Comparison of ENCODE assay signal across 14 cellular contexts in the genomic region with DNA sequence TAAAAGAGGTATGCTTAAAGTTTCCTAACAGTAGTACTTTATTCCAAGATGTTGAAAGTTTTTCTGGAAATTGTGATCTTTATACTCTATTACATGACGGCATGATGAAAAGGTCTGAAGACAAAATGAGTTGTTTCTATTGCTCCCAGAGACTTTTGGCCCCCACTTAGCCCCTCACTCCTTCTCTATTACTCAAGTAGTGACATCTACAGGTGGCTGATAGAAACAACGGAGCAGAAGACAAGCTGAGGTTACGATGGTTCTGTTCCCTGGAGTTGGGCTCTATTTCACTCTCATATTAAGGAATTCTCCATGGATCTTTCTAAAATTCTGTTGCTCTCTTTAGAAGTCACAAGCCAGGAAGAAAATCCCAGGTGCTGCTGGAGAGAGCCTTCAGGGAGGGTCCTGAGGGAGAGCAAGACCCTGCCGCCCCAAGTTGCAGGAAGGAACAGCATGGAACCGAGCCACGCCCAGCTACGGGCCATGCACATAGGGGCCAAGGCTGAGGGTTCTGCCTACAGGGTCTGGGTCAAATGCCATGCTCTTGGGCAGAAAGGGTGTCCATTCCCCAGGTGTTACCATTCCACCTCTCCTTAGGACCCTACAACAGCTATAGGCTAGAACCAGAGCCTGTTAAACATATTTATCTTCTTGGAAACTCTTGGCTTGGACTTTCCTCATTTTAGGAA. TPM values are rescaled to one million over a fixed set of nuclear protein-coding genes. Genes with fewer than 3 reads are reported as not detected.
DNase-seq lines count a peak whose midpoint lies in the region; ATAC-seq and TF ChIP-seq lines count a peak whose summit lies in the region.
"Had no signal": no experiment of that assay in that cellular context is flagged by ENCODE, and none has a peak within 500 bp of the region (broad histone marks: within the 10 kb centered on the region; RNA-seq: fewer than 3 reads in every experiment).

No MANE protein-coding gene starts in this region.

- peak; percentile 7 for DNase-seq in DMS 273 (lab: John Stamatoyannopoulos, UW; ENCODE audit: unreplicated experiment)
- no peak for DNase-seq in DMS 273 treated with DMSO at 0.1 percent for 48 hours (lab: John Stamatoyannopoulos, UW)
- DNase-seq in Panc1 (ENCODE audit: low read depth, low spot score) = no peak
- DNase-seq in fibroblast of the aortic adventitia (ENCODE audit: low read depth) = peak; percentile 16
- DNase-seq in sciatic nerve (ENCODE audit: low spot score) = no peak
- DNase-seq in mesenteric fat pad (ENCODE audit: low spot score) = no peak
- no peak for DNase-seq in DMS53 (lab: John Stamatoyannopoulos, UW)
- no peak for DNase-seq in NCI-H345 treated with DMSO at 0.1 percent for 48 hours (lab: John Stamatoyannopoulos, UW; ENCODE audit: unreplicated experiment)
- DNase-seq: 8988T, NCI-H1105, NCI-H524, SIG-M5, tibial artery had no signal

- H3K4me3 ChIP-seq in Panc1 (ENCODE audit: low read depth in 2 of 2, low read length in 2 of 2) (no peak overlapping the region), fibroblast of the aortic adventitia (ENCODE audit: low read depth, low read length) (no peak overlapping the region)
- H3K4me3 ChIP-seq: tibial artery had no signal

- H3K36me3 ChIP-seq in Panc1 (ENCODE audit: control insufficient read depth, insufficient read depth, low read length) = no peaks in the 10 kb centered on the region
- H3K36me3 ChIP-seq: tibial artery had no signal

- no peaks in the 10 kb centered on the region for H3K27me3 ChIP-seq in Panc1 (ENCODE audit: control insufficient read depth, insufficient read depth, low read length)

- no peaks in the 10 kb centered on the region; the same call in 1 of the 2 replicates for H3K4me1 ChIP-seq in Panc1 (ENCODE audit: control insufficient read depth, insufficient read depth, low read length)
- H3K4me1 ChIP-seq: tibial artery had no signal

- ATAC-seq in Panc1 (no peak), sciatic nerve (peak; percentile 44)

- intact Hi-C loops in Panc1 (cut with micrococcal nuclease; ENCODE audit: unreplicated experiment) (no loop called here), sciatic nerve (cut with DNase I) (no loop called here)

- POLR2A ChIA-PET in Panc1 (lab: Charles Lee) = no interaction called here

- no TSS peak for BruUV-seq in Panc1 (replicated peaks; lab: Mats Ljungman, UMichigan)

- TF ChIP-seq CTCF in Panc1 (IDR thresholded peaks at IDR 0.05) (peak; percentile 44), fibroblast of the aortic adventitia (IDR thresholded peaks at IDR 0.05; ENCODE audit: insufficient read depth, low read length) (peak; percentile 25)

- no peaks in the 10 kb centered on the region for H3K9me3 ChIP-seq in Panc1 (ENCODE audit: control insufficient read depth, insufficient read depth, low read depth, low read length)
- H3K9me3 ChIP-seq: tibial artery had no signal

- CTCF ChIA-PET in Panc1 (lab: Charles Lee) = no interaction called here

- in situ Hi-C loops in Panc1 (cut with HindIII; ENCODE audit: low pct_unique_long_range_greater_than_20kb, low sequenced_read_pairs) = no loop called here

- no peak overlapping the region for H3K27ac ChIP-seq in Panc1 (ENCODE audit: low read length)
- H3K27ac ChIP-seq: tibial artery had no signal

RNA-seq across cellular contexts. Expression of a gene that starts 22.7 kb away (rescaled TPM):
- total RNA-seq in Panc1 (2021; ENCODE audit: unreplicated experiment) = 386 TPM
- polyA plus RNA-seq in Panc1 (2012; ENCODE audit: insufficient read length) = 117 TPM
- total RNA-seq in fibroblast of the aortic adventitia (ENCODE audit: low replicate concordance) = 2,655 and 3,884 TPM in 2 replicates
- 1,081 TPM for total RNA-seq in sciatic nerve
- total RNA-seq in mesenteric fat pad = 1,339 TPM

RNA-seq across cellular contexts. Expression of a gene that starts 22.8 kb away (rescaled TPM):
- total RNA-seq in Panc1 (2021; ENCODE audit: unreplicated experiment) (6.8 TPM), fibroblast of the aortic adventitia (ENCODE audit: low replicate concordance) (9.7 and 15.4 TPM in 2 replicates), sciatic nerve (13.1 TPM), mesenteric fat pad (8.4 TPM)
- 3.4 TPM for polyA plus RNA-seq in Panc1 (2012; ENCODE audit: insufficient read length)

RNA-seq across cellular contexts. Expression of a gene that starts 29.3 kb away (rescaled TPM):
- total RNA-seq in Panc1 (2021; ENCODE audit: unreplicated experiment) = not detected
- polyA plus RNA-seq in Panc1 (2012; ENCODE audit: insufficient read length) = not detected
- under 0.01 TPM in 1 of 2 replicates, not detected in the other for total RNA-seq in fibroblast of the aortic adventitia (ENCODE audit: low replicate concordance)
- total RNA-seq in sciatic nerve = 1.2 TPM
- 7.4 TPM for total RNA-seq in mesenteric fat pad
- polyA plus RNA-seq: neural cell had no signal

Comparison
In these comparisons a context has a peak if more than half of its experiments do, and no peak if none do; other contexts are left out.
1. DNase-seq: peak in DMS 273 (single experiment) and fibroblast of the aortic adventitia (single experiment); none in DMS 273 treated with DMSO at 0.1 percent for 48 hours (single experiment), Panc1 (single experiment), sciatic nerve (single experiment), mesenteric fat pad (single experiment), DMS53 (single experiment) and NCI-H345 treated with DMSO at 0.1 percent for 48 hours (single experiment).